Comparison of ENCODE assay signal across 1 cellular context in the genomic region with DNA sequence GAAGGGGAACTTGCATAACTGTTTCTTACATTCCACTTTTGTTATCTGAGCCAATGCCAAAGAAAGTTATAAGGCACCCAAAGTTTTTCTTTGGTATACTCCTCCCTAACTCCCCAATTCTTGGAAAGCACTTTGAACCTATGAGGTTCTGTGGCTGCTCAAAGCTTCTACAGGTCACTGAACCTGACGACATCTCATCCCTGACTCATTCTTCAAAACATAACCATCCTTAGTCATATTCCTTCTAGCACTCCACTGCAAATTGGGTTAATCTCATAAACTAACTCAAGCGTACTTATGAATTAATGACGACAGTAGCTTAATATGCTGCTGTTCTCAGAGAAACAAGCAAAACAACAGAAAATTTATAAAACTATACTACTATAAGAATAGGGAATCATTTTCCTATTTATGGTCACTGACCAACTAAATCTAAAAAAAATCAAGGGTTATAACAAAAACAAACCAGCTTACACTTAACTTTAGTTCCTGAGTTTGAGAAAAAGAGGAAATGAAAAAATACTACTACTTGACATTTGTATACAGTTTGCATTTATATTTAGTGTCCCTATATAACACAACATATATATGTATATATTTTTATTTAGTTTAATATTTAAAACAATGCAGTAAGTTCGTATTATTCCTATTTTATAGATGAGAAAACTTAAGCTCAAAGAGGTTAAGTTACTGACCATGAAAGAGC.
TF ChIP-seq lines count a peak whose summit lies in the region.

No MANE protein-coding gene starts in this region.

TF ChIP-seq in GM12878, 131 proteins besides CTCF, POLR2A, EP300 and RAD21 (continued from another document):
- TF ChIP-seq ZBED1 (IDR thresholded peaks at IDR 0.05; ENCODE audit: borderline replicate concordance), result no peak
- TF ChIP-seq FOXM1 (IDR thresholded peaks at IDR 0.05; ENCODE audit: low read depth, low read length), result no peak
TF ChIP-seq in GM12878: peak in this region for 2.
